ENCODE assay signal across 8 cellular contexts in the genomic region with DNA sequence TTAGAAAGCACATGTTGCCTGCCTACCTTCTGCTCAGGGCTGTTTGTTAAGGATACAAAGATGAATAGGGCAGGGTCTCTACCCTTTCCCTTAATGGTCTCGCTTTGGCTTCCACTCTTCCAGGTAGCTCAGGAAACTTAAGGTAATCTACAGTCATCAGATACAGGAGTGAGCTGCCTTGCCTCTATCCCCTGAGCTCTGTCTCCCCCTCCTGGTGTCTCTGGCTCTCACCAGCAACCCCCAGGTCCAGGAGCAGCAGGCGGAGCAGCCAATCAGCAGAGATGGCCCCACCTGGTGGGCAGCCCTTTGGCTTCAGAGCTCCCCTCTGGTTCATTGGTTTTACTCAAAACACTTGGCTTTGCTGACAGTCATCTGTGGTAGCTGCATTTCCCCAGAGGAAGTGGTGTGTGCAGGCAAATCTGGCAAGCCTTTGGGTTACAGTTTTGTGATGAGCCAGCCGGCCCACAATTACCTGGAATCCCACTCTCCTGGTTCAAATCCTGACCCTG. TPM values are rescaled to one million over a fixed set of nuclear protein-coding genes. Genes with fewer than 3 reads are reported as not detected.
DNase-seq lines count a peak whose midpoint lies in the region; TF ChIP-seq lines count a peak whose summit lies in the region.

No MANE protein-coding gene starts in this region.

- no peaks in the 10 kb centered on the region; the same call in 1 of the 2 replicates for H3K4me1 ChIP-seq in H9 (ENCODE audit: insufficient read depth, low read length)
- H3K4me1 ChIP-seq in tibial artery, result no peaks in the 10 kb centered on the region

- H4K5ac ChIP-seq in H9 (ENCODE audit: insufficient read length, low read depth, low read length), result no peak overlapping the region

- peak; percentile 99 for TF ChIP-seq CTCF in H9 (conservative IDR thresholded peaks at IDR 0.05)
- peak; percentile 93 for TF ChIP-seq CTCF in osteocyte (IDR thresholded peaks at IDR 0.05)
- TF ChIP-seq CTCF in tibial artery (IDR thresholded peaks at IDR 0.05), result peak; percentile 84 to 90

- H3K27me3 Mint-ChIP-seq in H9 (ENCODE audit: low read depth), result no peaks in the 10 kb centered on the region
- H3K27me3 Mint-ChIP-seq in osteocyte (ENCODE audit: unreplicated experiment), result no peaks in the 10 kb centered on the region

- no peak overlapping the region for H2AFZ ChIP-seq in H9 (ENCODE audit: low read length)

- no peak overlapping the region for H3K56ac ChIP-seq in H9 (ENCODE audit: insufficient read length, low read depth, low read length)

- no peaks in the 10 kb centered on the region for H3K79me1 ChIP-seq in H9 (ENCODE audit: insufficient read depth, low read depth, low read length, poor library complexity, severe bottlenecking)

- no peaks in the 10 kb centered on the region for H3K79me2 ChIP-seq in H9 (ENCODE audit: insufficient read depth, low read length)

- no peak overlapping the region for H3K4ac ChIP-seq in H9 (ENCODE audit: low read depth, low read length)

- no CpG with 5 or more reads among the region's 3 CpGs for WGBS in H9 (ENCODE audit: extremely low coverage, insufficient read length, low lambda C conversion rate)

- no peak overlapping the region for H2BK5ac ChIP-seq in H9 (ENCODE audit: insufficient read length, low read length)

- no peak overlapping the region for H2BK120ac ChIP-seq in H9 (ENCODE audit: low read depth, low read length, poor library complexity, severe bottlenecking)

- no peaks in the 10 kb centered on the region for H3K36me3 Mint-ChIP-seq in H9 (ENCODE audit: insufficient read depth in 1 of 3, low read depth in 3 of 3)
- no peaks in the 10 kb centered on the region for H3K36me3 Mint-ChIP-seq in osteocyte (ENCODE audit: unreplicated experiment)

- H3K23me2 ChIP-seq in H9 (ENCODE audit: insufficient read length, low read depth, low read length, poor library complexity, severe bottlenecking), result no peaks in the 10 kb centered on the region

- H3K27ac Mint-ChIP-seq in H9 (no peak overlapping the region), osteocyte (ENCODE audit: unreplicated experiment) (no peak overlapping the region)

- no peak overlapping the region for H3T11ph ChIP-seq in H9 (ENCODE audit: low read length)

- no peak overlapping the region for H4K8ac ChIP-seq in H9 (replicated peaks; ENCODE audit: insufficient read length, low read depth, low read length)

- no peak overlapping the region for H2BK20ac ChIP-seq in H9 (ENCODE audit: low read depth, low read length, poor library complexity, severe bottlenecking)

- H3K4me1 Mint-ChIP-seq in H9, result peaks cover 9 to 10% of the 10 kb centered on the region in 2 experiments
- peaks cover 4% of the 10 kb centered on the region for H3K4me1 Mint-ChIP-seq in osteocyte (ENCODE audit: unreplicated experiment)

- no peak overlapping the region for H3K4me3 ChIP-seq in tibial artery

- no peak overlapping the region for H3K23ac ChIP-seq in H9 (ENCODE audit: insufficient read length, low read depth, low read length)

- H3K9ac ChIP-seq in H9 (ENCODE audit: extremely low read depth, insufficient read length, low read length), result no peak overlapping the region

- no peak overlapping the region for H3K14ac ChIP-seq in H9 (ENCODE audit: insufficient read depth, low read length)

- H3K9me3 Mint-ChIP-seq in H9, result no peaks in the 10 kb centered on the region
- no peaks in the 10 kb centered on the region for H3K9me3 Mint-ChIP-seq in osteocyte (ENCODE audit: unreplicated experiment)

- no peak overlapping the region for H3K4me2 ChIP-seq in H9 (ENCODE audit: insufficient read depth, insufficient read length, low read length)

- H2BK12ac ChIP-seq in H9 (ENCODE audit: insufficient read length, low read depth, low read length), result no peak overlapping the region

- no peak overlapping the region for H2AK5ac ChIP-seq in H9 (ENCODE audit: insufficient read length, low read length)

- no peak overlapping the region for H3K27ac ChIP-seq in H9 (ENCODE audit: insufficient read length, low read depth, low read length)
- H3K27ac ChIP-seq in tibial artery, result no peak overlapping the region

- H3K4me3 Mint-ChIP-seq in H9, result no peak overlapping the region
- H3K4me3 Mint-ChIP-seq in osteocyte (ENCODE audit: unreplicated experiment), result no peak overlapping the region

- H3K9me3 ChIP-seq in H9 (ENCODE audit: control insufficient read depth, low read depth, low read length) (no peaks in the 10 kb centered on the region), tibial artery (no peaks in the 10 kb centered on the region)

- H3K27me3 ChIP-seq in H9 (ENCODE audit: insufficient read depth, low read length) (no peaks in the 10 kb centered on the region), tibial artery (no peaks in the 10 kb centered on the region)

- H4K91ac ChIP-seq in H9 (ENCODE audit: insufficient read length, low read depth, low read length), result no peak overlapping the region

- no peaks in the 10 kb centered on the region for H4K20me1 ChIP-seq in H9 (ENCODE audit: control insufficient read depth, insufficient read depth, insufficient read length)

- DNase-seq in GM03348 (ENCODE audit: low spot score), result peak; percentile 93
- peak; percentile 97 for DNase-seq in H9
- peak; percentile 74 for DNase-seq in LoVo (ENCODE audit: low spot score)
- DNase-seq in SHP77 treated with DMSO at 0.1 percent for 48 hours (lab: John Stamatoyannopoulos, UW), result peak; percentile 82
- peak; percentile 68 for DNase-seq in activated T-helper 9 cell treated with anti-CD3 and anti-CD28 coated beads, Interleukin-2, amount 50 U/mL, for 16 hours (ENCODE audit: low read depth)
- peak; percentile 29 for DNase-seq in foreskin melanocyte
- DNase-seq in osteocyte (ENCODE audit: extremely low spot score, unreplicated experiment), result peak; percentile 89
- DNase-seq in tibial artery, result peak; percentile 71 to 79

- no peaks in the 10 kb centered on the region for H3K36me3 ChIP-seq in tibial artery

- no peak overlapping the region for H3K18ac ChIP-seq in H9 (ENCODE audit: insufficient read length, low read depth, low read length)

- no peak overlapping the region for H2BK15ac ChIP-seq in H9 (ENCODE audit: low read depth, low read length)

- intact Hi-C loops in tibial artery (cut with DNase I; ENCODE audit: low total_unique reads), result loop anchor here (5.0 kb wide), 1 partner anchor 81 kb away; no protein-coding TSS in a partner anchor

RNA-seq across cellular contexts. Expression of a gene that starts 8.5 kb away (rescaled TPM):
- total RNA-seq in H9 (2021) (0.09 TPM in 1 of 2 replicates, not detected in the other), osteocyte (not detected in 2 replicates)

RNA-seq across cellular contexts. Expression of a gene that starts 41.2 kb away (rescaled TPM):
- 0.31 and 0.64 TPM in 2 replicates for total RNA-seq in H9 (2021)
- total RNA-seq in osteocyte, result not detected in 2 replicates

Comparison
In these comparisons a context has a peak if more than half of its experiments do, and no peak if none do; other contexts are left out.
1. DNase-seq: peak in every context shown above with its lines; median percentile 97 in H9; 93 in GM03348; 89 in osteocyte; 82 in SHP77 treated with DMSO at 0.1 percent for 48 hours; 75 in tibial artery; 74 in LoVo; 68 in activated T-helper 9 cell treated with anti-CD3 and anti-CD28 coated beads, Interleukin-2, amount 50 U/mL, for 16 hours; 29 in foreskin melanocyte.